In genomic region chr5:141880961-141881801, GRCh38 we compare ENCODE assay signal across 10 cellular contexts. TPM values are rescaled to one million over a fixed set of nuclear protein-coding genes. Genes with fewer than 3 reads are reported as not detected.
A peak's percentile ranks its signal among the peaks of the same experiment; 100 is the strongest.
DNase-seq lines count a peak whose midpoint lies in the region; ATAC-seq and TF ChIP-seq lines count a peak whose summit lies in the region.
"Had no signal": no experiment of that assay in that cellular context is flagged by ENCODE, and none has a peak within 500 bp of the region (broad histone marks: within the 10 kb centered on the region; RNA-seq: fewer than 3 reads in every experiment).

No MANE protein-coding gene starts in this region.

- H2BK120ac ChIP-seq in neuronal stem cell (ENCODE audit: low read depth, low read length), result no peak overlapping the region

- H3K27ac ChIP-seq in BLaER1 (no peak overlapping the region), MM.1S (ENCODE audit: low read length) (peak overlapping the region; percentile 29; the same call in 1 of the 2 replicates), neuronal stem cell (replicated peaks; ENCODE audit: low read length) (no peak overlapping the region)

- no peaks in the 10 kb centered on the region for H3K9me2 ChIP-seq in MM.1S (replicated peaks; ENCODE audit: insufficient read depth, low read length)

- H3K9me3 ChIP-seq in BLaER1 (no peaks in the 10 kb centered on the region), MM.1S (replicated peaks; ENCODE audit: insufficient read depth, low read length) (no peaks in the 10 kb centered on the region), neuronal stem cell (replicated peaks in 1 of 2; ENCODE audit: control insufficient read depth in 2 of 2, insufficient read depth in 1 of 2, low read depth in 1 of 2, low read length in 2 of 2) (no peaks in the 10 kb centered on the region)

- H3K23ac ChIP-seq in neuronal stem cell (ENCODE audit: low read depth, low read length, poor library complexity), result no peak overlapping the region

- no CpG with 5 or more reads among the region's 8 CpGs for WGBS in neuronal stem cell (ENCODE audit: extremely low coverage in 2 of 2, insufficient read length in 2 of 2, insufficient replicate concordance in 1 of 2), 2 donors

- peaks cover 4% of the 10 kb centered on the region for H3F3A ChIP-seq in MM.1S (ENCODE audit: insufficient read depth, low read length)

- peak overlapping the region; percentile 1; the same call in 1 of the 2 replicates for H3K4me2 ChIP-seq in BLaER1
- peak overlapping the region; percentile 22; the same call in 1 of the 2 replicates for H3K4me2 ChIP-seq in MM.1S (ENCODE audit: low read depth, low read length)
- no peak overlapping the region for H3K4me2 ChIP-seq in neuronal stem cell (ENCODE audit: insufficient read depth, low read length, poor library complexity, severe bottlenecking)

- H2BK12ac ChIP-seq in neuronal stem cell (ENCODE audit: low read length), result no peak overlapping the region

- peaks cover 12% of the 10 kb centered on the region for H3K79me1 ChIP-seq in neuronal stem cell (ENCODE audit: low read depth, low read length)

- H4K91ac ChIP-seq in neuronal stem cell (ENCODE audit: low read depth, low read length, poor library complexity), result no peak overlapping the region

- no peak overlapping the region for H3K18ac ChIP-seq in neuronal stem cell (ENCODE audit: low read length)

- H3K4ac ChIP-seq in neuronal stem cell (ENCODE audit: low read length), result no peak overlapping the region

- no peak for TF ChIP-seq CTCF in MM.1S (IDR thresholded peaks at IDR 0.05; ENCODE audit: low read length)
- TF ChIP-seq CTCF in fibroblast of pulmonary artery (IDR thresholded peaks at IDR 0.05; ENCODE audit: low read length, missing control alignments), result no peak

- DNase-seq in MM.1S (peak; percentile 61), fibroblast of pulmonary artery (ENCODE audit: low read depth) (peak; percentile 45), neuronal stem cell (ENCODE audit: low spot score) (no peak), NCI-H1436 (lab: John Stamatoyannopoulos, UW) (no peak)
- DNase-seq in activated CD4-positive, CD25-positive, alpha-beta regulatory T cell (lab: John Stamatoyannopoulos, UW), result no peak
- DNase-seq: activated CD8-positive, alpha-beta memory T cell treated with anti-CD3 and anti-CD28 coated beads, Interleukin-2, amount 50 U/mL, for 48 hours; mesenchymal stem cell had no signal

- H2AFZ ChIP-seq in MM.1S (ENCODE audit: low read length), result no peak overlapping the region
- H2AFZ ChIP-seq in neuronal stem cell (ENCODE audit: low read length), result peak overlapping the region; percentile 14

- ATAC-seq in GM18907 (IDR thresholded peaks at IDR 0.05; ENCODE audit: unreplicated experiment) (no peak), GM21423 (IDR thresholded peaks at IDR 0.05; ENCODE audit: unreplicated experiment) (no peak)

- no peak overlapping the region for H2BK5ac ChIP-seq in neuronal stem cell (ENCODE audit: low read length)

- no peak overlapping the region for H2AK5ac ChIP-seq in neuronal stem cell (ENCODE audit: low read depth, low read length)

- H4K20me1 ChIP-seq in BLaER1, result peaks cover 38% of the 10 kb centered on the region; the same call in 1 of the 2 replicates
- no peaks in the 10 kb centered on the region for H4K20me1 ChIP-seq in MM.1S (ENCODE audit: insufficient read depth, low read length)

- H3K36me3 ChIP-seq in BLaER1 (no peaks in the 10 kb centered on the region), MM.1S (replicated peaks; ENCODE audit: insufficient read depth, low read length) (no peaks in the 10 kb centered on the region), neuronal stem cell (replicated peaks in 1 of 2; ENCODE audit: control insufficient read depth in 2 of 2, insufficient read depth in 2 of 2, low read length in 2 of 2) (no peaks in the 10 kb centered on the region)

- H3K27me3 ChIP-seq in BLaER1 (peaks cover 68% of the 10 kb centered on the region), MM.1S (replicated peaks; ENCODE audit: insufficient read depth, low read length) (peaks cover 48% of the 10 kb centered on the region), neuronal stem cell (ENCODE audit: control insufficient read depth in 3 of 3, insufficient read depth in 3 of 3, low read depth in 1 of 3, low read length in 3 of 3) (peaks cover 0 to 9% (median 0%) of the 10 kb centered on the region in 3 experiments)

- H3K4me1 ChIP-seq in BLaER1, result peaks cover 57% of the 10 kb centered on the region
- peaks cover 37% of the 10 kb centered on the region for H3K4me1 ChIP-seq in MM.1S (ENCODE audit: low read length)
- H3K4me1 ChIP-seq in neuronal stem cell (ENCODE audit: control insufficient read depth in 2 of 2, insufficient read depth in 1 of 2, low read depth in 1 of 2, low read length in 2 of 2), result peaks cover 39 to 54% of the 10 kb centered on the region in 2 donors

- H3K4me3 ChIP-seq in BLaER1, result no peak overlapping the region
- H3K4me3 ChIP-seq in MM.1S (ENCODE audit: low read length), result no peak overlapping the region
- H3K4me3 ChIP-seq in fibroblast of pulmonary artery (replicated peaks; ENCODE audit: low read depth, low read length), result no peak overlapping the region
- peak overlapping the region in 1 of 2 donors; percentile 13 for H3K4me3 ChIP-seq in neuronal stem cell (ENCODE audit: low read length in 2 of 2)

- no peak overlapping the region for H3K14ac ChIP-seq in neuronal stem cell (ENCODE audit: low read length)

- no peak overlapping the region for H4K8ac ChIP-seq in neuronal stem cell (ENCODE audit: low read depth, low read length)

- no peak overlapping the region for H3K9ac ChIP-seq in BLaER1
- H3K9ac ChIP-seq in MM.1S (ENCODE audit: low read length), result peak overlapping the region; percentile 30; the same call in 1 of the 2 replicates
- H3K9ac ChIP-seq in neuronal stem cell (ENCODE audit: low read depth, low read length, poor library complexity), result no peak overlapping the region

- no peaks in the 10 kb centered on the region for H3K79me2 ChIP-seq in MM.1S (ENCODE audit: low read length)

- no peak overlapping the region for H2BK15ac ChIP-seq in neuronal stem cell (ENCODE audit: low read length)

RNA-seq across cellular contexts. Expression of gene PCDH1, which starts 3.0 kb away (rescaled TPM):
- polyA plus RNA-seq in neuronal stem cell (2013, experiment 1 of 2), result 7.6 TPM
- polyA plus RNA-seq in neuronal stem cell (2013, experiment 2 of 2), result 7.7 TPM

RNA-seq across cellular contexts. Expression of gene DELE1, which starts 42.5 kb away (rescaled TPM):
- polyA plus RNA-seq in neuronal stem cell (2013, experiment 1 of 2), result 40.3 TPM
- 38.7 TPM for polyA plus RNA-seq in neuronal stem cell (2013, experiment 2 of 2)

Comparison
In these comparisons a context has a peak if more than half of its experiments do, and no peak if none do; other contexts are left out.
1. DNase-seq: peak in MM.1S (single experiment) and fibroblast of pulmonary artery (single experiment); none in neuronal stem cell (single experiment), activated CD4-positive, CD25-positive, alpha-beta regulatory T cell (0 of 4) and NCI-H1436 (single experiment).